In genomic region chr1:164660415-164661174, GRCh38 we compare ENCODE assay signal across 8 cellular contexts.
DNase-seq lines count a peak whose midpoint lies in the region; ATAC-seq and TF ChIP-seq lines count a peak whose summit lies in the region.

No MANE protein-coding gene starts in this region.

- peak; percentile 67 for ATAC-seq in GM18508 (IDR thresholded peaks at IDR 0.05; ENCODE audit: insufficient read depth, unreplicated experiment)
- peak; percentile 73 for ATAC-seq in HCT116

- peak overlapping the region; percentile 50 for H3K4me2 ChIP-seq in HCT116 (ENCODE audit: low read length)

- no peaks in the 10 kb centered on the region for H3K36me3 ChIP-seq in HCT116 (ENCODE audit: control insufficient read depth in 1 of 2, insufficient read depth in 2 of 2, low read length in 2 of 2)
- H3K36me3 ChIP-seq in WERI-Rb-1: no peaks in the 10 kb centered on the region

- intact Hi-C loops in HCT116 (cut with micrococcal nuclease): no loop called here

- H3K9me3 ChIP-seq in HCT116 (ENCODE audit: control insufficient read depth in 1 of 2, insufficient read depth in 1 of 2, low read depth in 1 of 2, low read length in 2 of 2) (no peaks in the 10 kb centered on the region), WERI-Rb-1 (ENCODE audit: severe bottlenecking) (no peaks in the 10 kb centered on the region)

- no peak overlapping the region for H2AFZ ChIP-seq in HCT116 (ENCODE audit: low read depth, low read length, poor library complexity, severe bottlenecking)

- CTCF ChIA-PET in HCT116 (lab: Charles Lee): interaction anchor here (2.0 kb wide), 1 partner anchor 13 kb away, joined by 9 read pairs; no protein-coding TSS in a partner anchor

- H3K9ac ChIP-seq in HCT116 (ENCODE audit: low read length): no peak overlapping the region

- RAD21 ChIA-PET in HCT116 (lab: Charles Lee; ENCODE audit: low non-redundant PET in 1 of 2, low total read pairs in 2 of 2, uncharacterized antibody in 2 of 2, unreplicated experiment in 2 of 2): no interaction called here

- DNase-seq in HCT116 (ENCODE audit: low read depth, low spot score) (no peak), NCI-H226 (peak; percentile 16), glomerular visceral epithelial cell (ENCODE audit: extremely low spot score) (peak; percentile 15), hippocampal formation (lab: John Stamatoyannopoulos, UW) (no peak), NCI-H2227 treated with DMSO at 0.1 percent for 48 hours (lab: John Stamatoyannopoulos, UW) (no peak), DMS 273 (lab: John Stamatoyannopoulos, UW; ENCODE audit: unreplicated experiment) (no peak), WERI-Rb-1 (no peak)

- TSS peak; percentile 66 for BruUV-seq in HCT116 (replicated peaks; lab: Mats Ljungman, UMichigan)

- POLR2A ChIA-PET in HCT116 (lab: Charles Lee): no interaction called here

- H3K79me2 ChIP-seq in HCT116 (ENCODE audit: insufficient read depth, low read length): no peaks in the 10 kb centered on the region

- H3K27ac ChIP-seq in HCT116 (ENCODE audit: low read depth, low read length): peak overlapping the region; percentile 41
- no peak overlapping the region for H3K27ac ChIP-seq in WERI-Rb-1

- H3K4me3 ChIP-seq in HCT116 (replicated peaks in 1 of 2; ENCODE audit: low read depth in 1 of 2, low read length in 2 of 2) (0 out of 4 replicates have a peak overlapping the region, but pooled peaks of 1 of the 2 experiments have one; percentile 7), WERI-Rb-1 (ENCODE audit: low read depth, low read length) (no peak overlapping the region)

- no peak for TF ChIP-seq CTCF in HCT116 (IDR thresholded peaks at IDR 0.05 in 2 of 3, conservative IDR thresholded peaks at IDR 0.05 in 1 of 3; ENCODE audit: borderline replicate concordance in 1 of 3, insufficient read depth in 1 of 3, low read depth in 2 of 3, low read length in 2 of 3)
- no peak for TF ChIP-seq CTCF in WERI-Rb-1 (IDR thresholded peaks at IDR 0.05; ENCODE audit: low read depth, low read length)

- no peak for TF ChIP-seq POLR2A in HCT116 (IDR thresholded peaks at IDR 0.05; ENCODE audit: borderline replicate concordance, extremely low read depth, insufficient read depth, insufficient read length)

- peak; percentile 20; the same call in 1 of the 2 replicates for TF ChIP-seq RAD21 in HCT116 (IDR thresholded peaks at IDR 0.05; ENCODE audit: low read depth)

- H3K9me2 ChIP-seq in HCT116 (ENCODE audit: insufficient read depth): no peaks in the 10 kb centered on the region

- H3K4me1 ChIP-seq in HCT116 (ENCODE audit: control insufficient read depth in 1 of 2, insufficient read depth in 2 of 2, low read length in 2 of 2): peaks cover 34 to 39% of the 10 kb centered on the region in 2 experiments

- H3K27me3 ChIP-seq in HCT116 (ENCODE audit: insufficient read depth, low read length) (no peaks in the 10 kb centered on the region), WERI-Rb-1 (ENCODE audit: insufficient read depth, low read depth, severe bottlenecking) (no peaks in the 10 kb centered on the region)

- no peaks in the 10 kb centered on the region for H4K20me1 ChIP-seq in HCT116 (ENCODE audit: insufficient read depth)

TF ChIP-seq in HCT116, 20 proteins besides CTCF, POLR2A, EP300 and RAD21:
- TF ChIP-seq CEBPB (IDR thresholded peaks at IDR 0.05; ENCODE audit: low read depth) (no peak; the same call in 1 of the 2 replicates), ZFX (IDR thresholded peaks at IDR 0.05) (no peak), JUND (IDR thresholded peaks at IDR 0.05) (0 out of 2 replicates have a peak, but pooled peaks have one; percentile 7), CBX3 (IDR thresholded peaks at IDR 0.05; ENCODE audit: low read depth) (no peak), ZNF274 (IDR thresholded peaks at IDR 0.05; ENCODE audit: low read depth, low read length) (no peak), FOSL1 (IDR thresholded peaks at IDR 0.05; ENCODE audit: low read depth) (no peak), SP1 (IDR thresholded peaks at IDR 0.05; ENCODE audit: low read depth) (peak; percentile 15; the same call in 1 of the 2 replicates), EGR1 (IDR thresholded peaks at IDR 0.05; ENCODE audit: low read depth) (no peak), POLR2AphosphoS5 (IDR thresholded peaks at IDR 0.05; ENCODE audit: low read depth, low read length) (no peak), TCF7L2 (IDR thresholded peaks at IDR 0.05; ENCODE audit: borderline replicate concordance, extremely low read depth, insufficient read depth, insufficient read length) (peak; percentile 33), SRF (IDR thresholded peaks at IDR 0.05; ENCODE audit: low read depth) (no peak), ZBTB33 (IDR thresholded peaks at IDR 0.05; ENCODE audit: extremely low read depth, insufficient replicate concordance, low read length) (no peak), EZH2 (IDR thresholded peaks at IDR 0.05) (no peak), EZH2phosphoT487 (IDR thresholded peaks at IDR 0.05; ENCODE audit: borderline replicate concordance) (no peak)
- TF ChIP-seq, protein P1, sequence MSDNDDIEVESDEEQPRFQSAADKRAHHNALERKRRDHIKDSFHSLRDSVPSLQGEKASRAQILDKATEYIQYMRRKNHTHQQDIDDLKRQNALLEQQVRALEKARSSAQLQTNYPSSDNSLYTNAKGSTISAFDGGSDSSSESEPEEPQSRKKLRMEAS (IDR thresholded peaks at IDR 0.05): no peak
- TF ChIP-seq, protein P2, sequence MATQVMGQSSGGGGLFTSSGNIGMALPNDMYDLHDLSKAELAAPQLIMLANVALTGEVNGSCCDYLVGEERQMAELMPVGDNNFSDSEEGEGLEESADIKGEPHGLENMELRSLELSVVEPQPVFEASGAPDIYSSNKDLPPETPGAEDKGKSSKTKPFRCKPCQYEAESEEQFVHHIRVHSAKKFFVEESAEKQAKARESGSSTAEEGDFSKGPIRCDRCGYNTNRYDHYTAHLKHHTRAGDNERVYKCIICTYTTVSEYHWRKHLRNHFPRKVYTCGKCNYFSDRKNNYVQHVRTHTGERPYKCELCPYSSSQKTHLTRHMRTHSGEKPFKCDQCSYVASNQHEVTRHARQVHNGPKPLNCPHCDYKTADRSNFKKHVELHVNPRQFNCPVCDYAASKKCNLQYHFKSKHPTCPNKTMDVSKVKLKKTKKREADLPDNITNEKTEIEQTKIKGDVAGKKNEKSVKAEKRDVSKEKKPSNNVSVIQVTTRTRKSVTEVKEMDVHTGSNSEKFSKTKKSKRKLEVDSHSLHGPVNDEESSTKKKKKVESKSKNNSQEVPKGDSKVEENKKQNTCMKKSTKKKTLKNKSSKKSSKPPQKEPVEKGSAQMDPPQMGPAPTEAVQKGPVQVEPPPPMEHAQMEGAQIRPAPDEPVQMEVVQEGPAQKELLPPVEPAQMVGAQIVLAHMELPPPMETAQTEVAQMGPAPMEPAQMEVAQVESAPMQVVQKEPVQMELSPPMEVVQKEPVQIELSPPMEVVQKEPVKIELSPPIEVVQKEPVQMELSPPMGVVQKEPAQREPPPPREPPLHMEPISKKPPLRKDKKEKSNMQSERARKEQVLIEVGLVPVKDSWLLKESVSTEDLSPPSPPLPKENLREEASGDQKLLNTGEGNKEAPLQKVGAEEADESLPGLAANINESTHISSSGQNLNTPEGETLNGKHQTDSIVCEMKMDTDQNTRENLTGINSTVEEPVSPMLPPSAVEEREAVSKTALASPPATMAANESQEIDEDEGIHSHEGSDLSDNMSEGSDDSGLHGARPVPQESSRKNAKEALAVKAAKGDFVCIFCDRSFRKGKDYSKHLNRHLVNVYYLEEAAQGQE (IDR thresholded peaks at IDR 0.05; ENCODE audit: low read depth): no peak
TF ChIP-seq in HCT116: peak in this region for 3.

Comparison
In these comparisons a context has a peak if more than half of its experiments do, and no peak if none do; other contexts are left out.
1. DNase-seq: peak in NCI-H226 (single experiment) and glomerular visceral epithelial cell (single experiment); none in HCT116 (single experiment), hippocampal formation (0 of 2), NCI-H2227 treated with DMSO at 0.1 percent for 48 hours (single experiment), DMS 273 (single experiment) and WERI-Rb-1 (single experiment).